17 cellular contexts compared by ENCODE assay signal in genomic region chr2:71790261-71791038, GRCh38.
DNase-seq lines count a peak whose midpoint lies in the region; ATAC-seq and TF ChIP-seq lines count a peak whose summit lies in the region.
"Had no signal": no experiment of that assay in that cellular context is flagged by ENCODE, and none has a peak within 500 bp of the region (broad histone marks: within the 10 kb centered on the region; RNA-seq: fewer than 3 reads in every experiment).

No MANE protein-coding gene starts in this region.

- H3K14ac ChIP-seq in H9 (ENCODE audit: insufficient read depth, low read length): peak overlapping the region; percentile 55; the same call in 1 of the 2 replicates

- no peak for TF ChIP-seq EP300 in stomach (IDR thresholded peaks at IDR 0.05)

- intact Hi-C loops in stomach (cut with DNase I; ENCODE audit: low total_unique reads): no loop called here

- no peak overlapping the region for H2BK12ac ChIP-seq in H9 (ENCODE audit: insufficient read length, low read depth, low read length)

- ATAC-seq in RWPE2 (ENCODE audit: low read depth) (no peak), left lobe of liver (no peak), HG03095 (IDR thresholded peaks at IDR 0.05; ENCODE audit: unreplicated experiment) (no peak), GM18870 (IDR thresholded peaks at IDR 0.05; ENCODE audit: unreplicated experiment) (no peak)

- no peaks in the 10 kb centered on the region for H3K36me3 ChIP-seq in RWPE2 (ENCODE audit: low read depth)
- no peaks in the 10 kb centered on the region for H3K36me3 ChIP-seq in stomach
- H3K36me3 ChIP-seq: SJSA1 had no signal

- no peaks in the 10 kb centered on the region for H3K27me3 ChIP-seq in H9 (ENCODE audit: insufficient read depth, low read length)
- H3K27me3 ChIP-seq in RWPE2 (ENCODE audit: insufficient read depth, poor library complexity, severe bottlenecking): no peaks in the 10 kb centered on the region
- H3K27me3 ChIP-seq in stomach: peaks cover 0 to 7% (median 0%) of the 10 kb centered on the region in 3 donors
- H3K27me3 ChIP-seq: SJSA1 had no signal

- no peak overlapping the region for H3K9ac ChIP-seq in H9 (ENCODE audit: extremely low read depth, insufficient read length, low read length)
- H3K9ac ChIP-seq: GM23248, KMS-11 had no signal

- no peak overlapping the region for H3K4me3 Mint-ChIP-seq in H9
- H3K4me3 Mint-ChIP-seq: CD14-positive monocyte had no signal

- DNase-seq in H9: no peak
- DNase-seq in RWPE2 (ENCODE audit: low spot score): no peak
- DNase-seq in left lobe of liver (ENCODE audit: low spot score): peak; percentile 10
- peak; percentile 10 for DNase-seq in stomach
- no peak for DNase-seq in anterior cingulate cortex (lab: John Stamatoyannopoulos, UW)
- DNase-seq: DND-41, NCI-H1417 treated with DMSO at 0.1 percent for 48 hours, NCI-H2029, NCI-H345, NCI-H524 treated with DMSO at 0.1 percent for 48 hours had no signal

- H3K4me1 Mint-ChIP-seq in H9: peaks cover 7 to 18% of the 10 kb centered on the region in 2 experiments; a peak in 3 of 4 replicates
- H3K4me1 Mint-ChIP-seq: CD14-positive monocyte had no signal

- H3T11ph ChIP-seq in H9 (ENCODE audit: low read length): no peak overlapping the region

- no peaks in the 10 kb centered on the region for H4K20me1 ChIP-seq in H9 (ENCODE audit: control insufficient read depth, insufficient read depth, insufficient read length)

- TF ChIP-seq POLR2A in stomach (IDR thresholded peaks at IDR 0.05): no peak

- H2BK20ac ChIP-seq in H9 (ENCODE audit: low read depth, low read length, poor library complexity, severe bottlenecking): no peak overlapping the region

- H4K91ac ChIP-seq in H9 (ENCODE audit: insufficient read length, low read depth, low read length): no peak overlapping the region

- H3K4ac ChIP-seq in H9 (ENCODE audit: low read depth, low read length): no peak overlapping the region

- H4K5ac ChIP-seq in H9 (ENCODE audit: insufficient read length, low read depth, low read length): no peak overlapping the region

- no peak overlapping the region for H4K8ac ChIP-seq in H9 (replicated peaks; ENCODE audit: insufficient read length, low read depth, low read length)

- peaks cover 2% of the 10 kb centered on the region for H3K23me2 ChIP-seq in H9 (ENCODE audit: insufficient read length, low read depth, low read length, poor library complexity, severe bottlenecking)

- H3K36me3 Mint-ChIP-seq in H9 (ENCODE audit: insufficient read depth in 1 of 3, low read depth in 3 of 3): no peaks in the 10 kb centered on the region; a peak in 1 of 7 replicates
- H3K36me3 Mint-ChIP-seq: CD14-positive monocyte had no signal

- H3K4me2 ChIP-seq in H9 (ENCODE audit: insufficient read depth, insufficient read length, low read length): no peak overlapping the region
- H3K4me2 ChIP-seq: KMS-11, PC-9 had no signal

- H3K18ac ChIP-seq in H9 (ENCODE audit: insufficient read length, low read depth, low read length): no peak overlapping the region

- H3K79me1 ChIP-seq in H9 (ENCODE audit: insufficient read depth, low read depth, low read length, poor library complexity, severe bottlenecking): no peaks in the 10 kb centered on the region

- TF ChIP-seq CTCF in H9 (conservative IDR thresholded peaks at IDR 0.05) (no peak), RWPE2 (IDR thresholded peaks at IDR 0.05; ENCODE audit: poor library complexity, severe bottlenecking) (peak; percentile 4), stomach (IDR thresholded peaks at IDR 0.05) (no peak)

- no peaks in the 10 kb centered on the region; the same call in 1 of the 2 replicates for H3K27me3 Mint-ChIP-seq in H9 (ENCODE audit: low read depth)

- H2BK15ac ChIP-seq in H9 (ENCODE audit: low read depth, low read length): no peak overlapping the region

- no peak overlapping the region for H2AFZ ChIP-seq in H9 (ENCODE audit: low read length)
- H2AFZ ChIP-seq: GM23248, PC-9 had no signal

- H3K56ac ChIP-seq in H9 (ENCODE audit: insufficient read length, low read depth, low read length): no peak overlapping the region

- no peak overlapping the region for H2AK5ac ChIP-seq in H9 (ENCODE audit: insufficient read length, low read length)

- H3K4me3 ChIP-seq in RWPE2 (ENCODE audit: severe bottlenecking): no peak overlapping the region
- H3K4me3 ChIP-seq in stomach: no peak overlapping the region
- H3K4me3 ChIP-seq: GM23248, PC-9, SJSA1 had no signal

- H3K27ac Mint-ChIP-seq in H9: no peak overlapping the region

- H3K4me1 ChIP-seq in H9 (ENCODE audit: insufficient read depth, low read length) (no peaks in the 10 kb centered on the region; the same call in 1 of the 2 replicates), RWPE2 (ENCODE audit: insufficient read depth, poor library complexity, severe bottlenecking) (no peaks in the 10 kb centered on the region), stomach (peaks cover 0 to 8% (median 0%) of the 10 kb centered on the region in 4 donors)

- H2BK5ac ChIP-seq in H9 (ENCODE audit: insufficient read length, low read length): no peak overlapping the region

- no peak overlapping the region for H2BK120ac ChIP-seq in H9 (ENCODE audit: low read depth, low read length, poor library complexity, severe bottlenecking)

- H3K23ac ChIP-seq in H9 (ENCODE audit: insufficient read length, low read depth, low read length): no peak overlapping the region

- no peaks in the 10 kb centered on the region; a peak in 1 of 5 replicates for H3K9me3 Mint-ChIP-seq in H9

- H3K27ac ChIP-seq in H9 (ENCODE audit: insufficient read length, low read depth, low read length) (no peak overlapping the region), RWPE2 (ENCODE audit: poor library complexity, severe bottlenecking) (no peak overlapping the region), stomach (no peak overlapping the region)
- H3K27ac ChIP-seq: GM23248, KMS-11, PC-9, SJSA1 had no signal

- H3K9me3 ChIP-seq in H9 (ENCODE audit: control insufficient read depth, low read depth, low read length) (no peaks in the 10 kb centered on the region), RWPE2 (ENCODE audit: severe bottlenecking) (no peaks in the 10 kb centered on the region), stomach (no peaks in the 10 kb centered on the region)
- H3K9me3 ChIP-seq: SJSA1 had no signal

- H3K79me2 ChIP-seq in H9 (ENCODE audit: insufficient read depth, low read length): no peaks in the 10 kb centered on the region

- WGBS in H9 (ENCODE audit: extremely low coverage, insufficient read length, low lambda C conversion rate): no CpG with 5 or more reads among the region's 11 CpGs
- WGBS in stomach, 5 donors: 85 to 93% (median 87%) methylated on average over 8 to 11 of the region's 11 CpGs

Comparison
In these comparisons a context has a peak if more than half of its experiments do, and no peak if none do; other contexts are left out.
1. DNase-seq: peak in left lobe of liver (single experiment) and stomach (single experiment); none in H9 (single experiment), RWPE2 (single experiment) and anterior cingulate cortex (0 of 58).